Comparison of ENCODE assay signal across 16 cellular contexts in genomic region chr5:78841767-78842166, GRCh38.
"Had no signal": no experiment of that assay in that cellular context is flagged by ENCODE, and none has a peak within 500 bp of the region (broad histone marks: within the 10 kb centered on the region; RNA-seq: fewer than 3 reads in every experiment).

No MANE protein-coding gene starts in this region.

- H3K9me3 ChIP-seq: vagina had no signal

- H3K4me1 ChIP-seq: spleen, tibial nerve, vagina had no signal

- H3K4me3 ChIP-seq: cardiac muscle cell, spleen, tibial nerve, vagina had no signal

- H3K27me3 ChIP-seq: cardiac muscle cell, spleen, tibial nerve, vagina had no signal

- ATAC-seq: left cardiac atrium; sciatic nerve; stimulated activated memory B cell treated with anti-CD40 and anti-IgM and Interleukin-4, amounts not matched to agents 10 μg/mL and 1 μg/mL and 100 μg/mL, for 72 hours had no signal

- DNase-seq: activated CD4-positive, alpha-beta T cell treated with anti-CD3 and anti-CD28 coated beads, Interleukin-2, amount 50 U/mL, for 4 hours; activated CD4-positive, CD25-positive, alpha-beta regulatory T cell treated with anti-CD3 and anti-CD28 coated beads, Interleukin-2, amount 50 U/mL, for 72 hours; activated gamma-delta T cell; activated naive CD8-positive, alpha-beta T cell treated with anti-CD3 and anti-CD28 coated beads for 36 hours; activated T-cell treated with anti-CD3 and anti-CD28 coated beads, Interleukin-2, amount 50 U/mL, for 24 hours; anterior cingulate cortex; hypothalamus; left cardiac atrium; occipital lobe; spleen; stimulated activated CD4-positive, alpha-beta T cell treated with anti-CD3 and anti-CD28 coated beads, Interleukin-1b, Interleukin-23, amount 100 ng/mL, for 48 hours had no signal

- H3K27ac ChIP-seq: cardiac muscle cell, spleen, tibial nerve, vagina had no signal

- H3K36me3 ChIP-seq: cardiac muscle cell, vagina had no signal
